18 cellular contexts compared by ENCODE assay signal in the genomic region with DNA sequence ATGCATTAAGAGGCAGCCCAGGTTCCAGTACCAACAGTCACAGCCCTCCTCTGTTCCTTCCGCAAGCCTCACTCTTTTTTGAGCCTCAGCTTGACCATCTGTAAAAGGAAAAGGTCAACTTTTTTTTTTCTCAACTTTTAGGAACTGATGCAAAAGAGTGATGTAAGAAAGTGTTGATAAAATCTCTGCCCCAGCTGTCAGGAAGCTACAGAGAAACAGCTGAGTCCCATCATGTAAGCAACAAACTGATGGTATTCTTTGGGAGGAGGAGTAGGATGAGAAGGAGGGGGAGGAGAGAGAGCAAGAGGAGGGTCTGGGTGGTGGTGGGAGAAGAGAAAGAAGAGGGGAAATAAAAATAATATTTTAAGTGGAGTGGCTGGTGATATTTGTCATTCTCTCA.
"Had no signal": no experiment of that assay in that cellular context is flagged by ENCODE, and none has a peak within 500 bp of the region (broad histone marks: within the 10 kb centered on the region; RNA-seq: fewer than 3 reads in every experiment).

No MANE protein-coding gene starts in this region.

- DNase-seq: activated CD4-positive, alpha-beta T cell treated with anti-CD3 and anti-CD28 coated beads, Interleukin-2, amount 10 ng/mL, durations not matched to agents 24 days and 14 days; activated CD4-positive, CD25-positive, alpha-beta regulatory T cell; activated naive CD4-positive, alpha-beta T cell treated with Interleukin-2 at 50 U/mL for 16 hours; aorta; cerebellar nuclear complex; dermis blood vessel endothelial cell; effector memory CD8-positive, alpha-beta T cell; hypothalamus; kidney glomerular epithelial cell; lower lobe of right lung; midbrain; naive thymus-derived CD4-positive, alpha-beta T cell; small intestine; stimulated activated naive CD8-positive, alpha-beta T cell treated with anti-CD3 and anti-CD28 coated beads, Interleukin-15, Interleukin-2, amounts not matched to agents 100 U/mL and 50 U/mL, for 24 hours; SW 1271; transverse colon had no signal

- H3K4me1 ChIP-seq: transverse colon had no signal

- H3K9me3 ChIP-seq: lower lobe of right lung, neutrophil, transverse colon had no signal

- H3K27ac ChIP-seq: lower lobe of right lung, neutrophil had no signal

- H3K4me1 Mint-ChIP-seq: activated CD4-positive, alpha-beta T cell treated with anti-CD3 and anti-CD28 coated beads, Interleukin-2, amount 10 ng/mL, durations not matched to agents 24 days and 14 days; activated T-helper 17 cell treated with anti-CD3 and anti-CD28 coated beads, Interleukin-2, amount 50 U/mL, for 72 hours; naive thymus-derived CD4-positive, alpha-beta T cell had no signal

- H3K9me3 Mint-ChIP-seq: activated CD4-positive, alpha-beta T cell treated with anti-CD3 and anti-CD28 coated beads, Interleukin-2, amount 10 ng/mL, durations not matched to agents 24 days and 14 days; activated T-helper 17 cell treated with anti-CD3 and anti-CD28 coated beads, Interleukin-2, amount 50 U/mL, for 72 hours; effector memory CD8-positive, alpha-beta T cell had no signal

- H3K27me3 ChIP-seq: transverse colon had no signal

- ATAC-seq: activated T-helper 17 cell treated with anti-CD3 and anti-CD28 coated beads, Interleukin-2, amount 50 U/mL, for 72 hours; effector memory CD8-positive, alpha-beta T cell; lower lobe of right lung; naive thymus-derived CD4-positive, alpha-beta T cell; stimulated activated naive CD8-positive, alpha-beta T cell treated with anti-CD3 and anti-CD28 coated beads, Interleukin-15, Interleukin-2, amounts not matched to agents 100 U/mL and 50 U/mL, for 24 hours had no signal

- H3K36me3 Mint-ChIP-seq: naive thymus-derived CD4-positive, alpha-beta T cell had no signal

- H3K27me3 Mint-ChIP-seq: activated CD4-positive, alpha-beta T cell treated with anti-CD3 and anti-CD28 coated beads, Interleukin-2, amount 10 ng/mL, durations not matched to agents 24 days and 14 days had no signal

- H3K4me3 Mint-ChIP-seq: activated CD4-positive, alpha-beta T cell treated with anti-CD3 and anti-CD28 coated beads, Interleukin-2, amount 10 ng/mL, durations not matched to agents 24 days and 14 days; activated T-helper 17 cell treated with anti-CD3 and anti-CD28 coated beads, Interleukin-2, amount 50 U/mL, for 72 hours; effector memory CD8-positive, alpha-beta T cell; naive thymus-derived CD4-positive, alpha-beta T cell had no signal

- H3K4me3 ChIP-seq: lower lobe of right lung, transverse colon had no signal

- H3K36me3 ChIP-seq: lower lobe of right lung, neutrophil, transverse colon had no signal

- H3K27ac Mint-ChIP-seq: activated CD4-positive, alpha-beta T cell treated with anti-CD3 and anti-CD28 coated beads, Interleukin-2, amount 10 ng/mL, durations not matched to agents 24 days and 14 days; activated T-helper 17 cell treated with anti-CD3 and anti-CD28 coated beads, Interleukin-2, amount 50 U/mL, for 72 hours; effector memory CD8-positive, alpha-beta T cell; naive thymus-derived CD4-positive, alpha-beta T cell had no signal
